In genomic region chr15:94300612-94301011, GRCh38 we compare ENCODE assay signal across 16 cellular contexts.
"Had no signal": no experiment of that assay in that cellular context is flagged by ENCODE, and none has a peak within 500 bp of the region (broad histone marks: within the 10 kb centered on the region; RNA-seq: fewer than 3 reads in every experiment).

No MANE protein-coding gene starts in this region.

- ATAC-seq: activated CD4-positive, CD25-positive, alpha-beta regulatory T cell treated with anti-CD3 and anti-CD28 coated beads, Interleukin-2, amount 50 U/mL, for 24 hours; body of pancreas; naive thymus-derived CD4-positive, alpha-beta T cell; psoas muscle; stimulated activated naive CD8-positive, alpha-beta T cell treated with anti-CD3 and anti-CD28 coated beads, Interleukin-15, Interleukin-2, amounts not matched to agents 100 U/mL and 50 U/mL, for 24 hours; T-helper 17 cell had no signal

- H3K27ac Mint-ChIP-seq: naive thymus-derived CD4-positive, alpha-beta T cell; T-helper 17 cell had no signal

- H3K27me3 Mint-ChIP-seq: naive thymus-derived CD4-positive, alpha-beta T cell; T-helper 17 cell had no signal

- H3K27me3 ChIP-seq: body of pancreas had no signal

- H3K4me3 ChIP-seq: body of pancreas, lung, psoas muscle, SK-N-MC, thoracic aorta had no signal

- H3K36me3 ChIP-seq: thoracic aorta had no signal

- H3K27ac ChIP-seq: body of pancreas, psoas muscle, SK-N-MC, thoracic aorta had no signal

- DNase-seq: activated CD4-positive, alpha-beta T cell treated with anti-CD3 and anti-CD28 coated beads, Interleukin-2, amount 50 U/mL, for 48 hours; activated CD8-positive, alpha-beta memory T cell treated with anti-CD3 and anti-CD28 coated beads, Interleukin-2, amount 50 U/mL, for 48 hours; activated naive CD4-positive, alpha-beta T cell treated with Interleukin-2 at 50 U/mL for 16 hours; amniotic stem cell; body of pancreas; effector memory CD4-positive, alpha-beta T cell; naive thymus-derived CD4-positive, alpha-beta T cell; occipital lobe; psoas muscle; stimulated activated CD4-positive, alpha-beta T cell treated with anti-CD3 and anti-CD28 coated beads, Interleukin-12 subunit alpha, Interleukin-12 subunit beta, amount 100 ng/mL, for 4 hours; stimulated activated naive CD8-positive, alpha-beta T cell treated with anti-CD3 and anti-CD28 coated beads, Interleukin-15, Interleukin-2, amounts not matched to agents 100 U/mL and 50 U/mL, for 24 hours; T-helper 17 cell had no signal

- H3K4me1 ChIP-seq: body of pancreas, psoas muscle had no signal

- H3K9me3 ChIP-seq: body of pancreas, psoas muscle, thoracic aorta had no signal

- H3K4me3 Mint-ChIP-seq: T-helper 17 cell had no signal
